1 cellular context compared by ENCODE assay signal in the genomic region with DNA sequence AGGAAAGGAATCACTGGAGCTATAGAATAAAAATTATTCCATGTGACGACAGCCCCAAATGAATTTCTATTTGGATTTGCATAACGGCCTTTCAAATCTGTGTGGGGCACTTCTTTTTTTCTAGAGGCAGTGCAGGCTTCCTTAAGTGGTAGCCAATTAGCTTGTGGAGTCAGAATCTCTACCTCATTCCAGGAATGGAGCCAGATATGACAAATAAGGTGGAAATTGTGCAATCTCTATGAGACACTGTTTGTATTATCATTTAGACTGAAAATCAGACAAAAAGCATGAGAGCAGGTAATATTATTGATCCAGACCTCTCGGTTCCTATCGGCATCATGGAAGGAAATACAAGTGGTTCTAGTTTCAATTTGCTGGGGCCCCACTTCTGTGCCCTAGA.
TF ChIP-seq lines count a peak whose summit lies in the region.

No MANE protein-coding gene starts in this region.

TF ChIP-seq in IMR-90, 13 proteins besides CTCF, POLR2A, EP300 and RAD21 (continued from another document):
- peak; percentile 97 for TF ChIP-seq CEBPB (IDR thresholded peaks at IDR 0.05; ENCODE audit: low read depth, low read length)
TF ChIP-seq in IMR-90: peak in this region for 1.
